12 cellular contexts compared by ENCODE assay signal in genomic region chr3:69791111-69791510, GRCh38. TPM values are rescaled to one million over a fixed set of nuclear protein-coding genes. Genes with fewer than 3 reads are reported as not detected.
DNase-seq lines count a peak whose midpoint lies in the region; ATAC-seq and TF ChIP-seq lines count a peak whose summit lies in the region.
"Had no signal": no experiment of that assay in that cellular context is flagged by ENCODE, and none has a peak within 500 bp of the region (broad histone marks: within the 10 kb centered on the region; RNA-seq: fewer than 3 reads in every experiment).

No MANE protein-coding gene starts in this region.

- H3K27me3 ChIP-seq in left lung (no peaks in the 10 kb centered on the region), thoracic aorta (replicated peaks; ENCODE audit: insufficient read depth) (no peaks in the 10 kb centered on the region)
- H3K27me3 ChIP-seq: SJSA1 had no signal

- H3K36me3 ChIP-seq in left lung (no peaks in the 10 kb centered on the region), thoracic aorta (no peaks in the 10 kb centered on the region)
- H3K36me3 ChIP-seq: HAP-1, neutrophil, SJSA1 had no signal

- H3K4me3 ChIP-seq in left lung (no peak overlapping the region), thoracic aorta (peak overlapping the region; percentile 52)
- H3K4me3 ChIP-seq: HAP-1, SJSA1 had no signal

- H3K9me3 ChIP-seq in left lung = no peaks in the 10 kb centered on the region
- no peaks in the 10 kb centered on the region for H3K9me3 ChIP-seq in thoracic aorta
- H3K9me3 ChIP-seq: HAP-1, neutrophil, SJSA1 had no signal

- H3K36me3 Mint-ChIP-seq in chondrocyte (ENCODE audit: low read depth) = no peaks in the 10 kb centered on the region

- peaks cover 44% of the 10 kb centered on the region for H3K4me1 Mint-ChIP-seq in chondrocyte (ENCODE audit: low read depth)

- H3K27me3 Mint-ChIP-seq in chondrocyte (ENCODE audit: low read depth) = no peaks in the 10 kb centered on the region

- intact Hi-C loops in left lung (cut with DNase I) = loop anchor here in 1 of 2 donors (10.0 kb wide), 1 partner anchor 96 kb away; no protein-coding TSS in a partner anchor

- H3K9me3 Mint-ChIP-seq in chondrocyte (ENCODE audit: low read depth) = peaks cover 3% of the 10 kb centered on the region

- TF ChIP-seq CTCF in chondrocyte (IDR thresholded peaks at IDR 0.05) (no peak), left lung (IDR thresholded peaks at IDR 0.05) (no peak), thoracic aorta (IDR thresholded peaks at IDR 0.05) (no peak)

- H3K4me3 Mint-ChIP-seq in chondrocyte (ENCODE audit: unreplicated experiment) = peak overlapping the region; percentile 49

- peaks cover 17 to 26% of the 10 kb centered on the region in 2 donors for H3K4me1 ChIP-seq in left lung
- peaks cover 34 to 53% of the 10 kb centered on the region in 2 donors for H3K4me1 ChIP-seq in thoracic aorta (ENCODE audit: control insufficient read depth in 1 of 2, low read depth in 2 of 2)

- H3K27ac Mint-ChIP-seq in chondrocyte (ENCODE audit: unreplicated experiment) = peak overlapping the region; percentile 80

- ATAC-seq in left lung = peak; percentile 86
- ATAC-seq in thoracic aorta (ENCODE audit: insufficient number of reproducible peaks, low FRiP score, low read depth) = peak; percentile 30
- ATAC-seq in GM21619 (IDR thresholded peaks at IDR 0.05; ENCODE audit: unreplicated experiment) = no peak
- ATAC-seq: stimulated activated naive CD8-positive, alpha-beta T cell treated with anti-CD3 and anti-CD28 coated beads, Interleukin-15, Interleukin-2, amounts not matched to agents 100 U/mL and 50 U/mL, for 24 hours had no signal

- peak overlapping the region; percentile 43 to 64 for H3K27ac ChIP-seq in left lung
- peak overlapping the region; percentile 13 to 30 for H3K27ac ChIP-seq in thoracic aorta
- H3K27ac ChIP-seq: neutrophil, SJSA1 had no signal

- peak; percentile 72 for DNase-seq in M059J (ENCODE audit: low read depth)
- no peak for DNase-seq in chondrocyte (ENCODE audit: low spot score)
- DNase-seq in left lung = peak; percentile 52 to 83
- DNase-seq in thoracic aorta (ENCODE audit: low spot score) = peak; percentile 31
- no peak for DNase-seq in glomerular visceral epithelial cell (ENCODE audit: extremely low spot score)
- DNase-seq in NCI-H748 treated with DMSO at 0.1 percent for 48 hours (lab: John Stamatoyannopoulos, UW) = no peak
- no peak for DNase-seq in T-helper 2 cell
- DNase-seq: stimulated activated naive CD8-positive, alpha-beta T cell treated with anti-CD3 and anti-CD28 coated beads, Interleukin-15, Interleukin-2, amounts not matched to agents 100 U/mL and 50 U/mL, for 24 hours had no signal

RNA-seq across cellular contexts. Expression of gene MITF, which starts 51.8 kb away (rescaled TPM):
- 6.3 and 11.7 TPM in 2 replicates for total RNA-seq in M059J (2014; rRNA removed; shearing (Covaris generic))
- total RNA-seq in chondrocyte (4.7 to 5.7 TPM (median 5.2 TPM) in 3 replicates), left lung (10 to 100 TPM; 24.3 to 29.6 TPM), thoracic aorta (10 to 100 TPM; 12.3 to 12.7 TPM)

Comparison
In these comparisons a context has a peak if more than half of its experiments do, and no peak if none do; other contexts are left out.
1. DNase-seq: peak in M059J (single experiment), left lung (2 of 2) and thoracic aorta (single experiment); none in chondrocyte (single experiment), glomerular visceral epithelial cell (single experiment), NCI-H748 treated with DMSO at 0.1 percent for 48 hours (single experiment) and T-helper 2 cell (0 of 5).